Comparison of ENCODE assay signal across 8 cellular contexts in genomic region chr1:19661721-19662228, GRCh38. TPM values are rescaled to one million over a fixed set of nuclear protein-coding genes. Genes with fewer than 3 reads are reported as not detected.
DNase-seq lines count a peak whose midpoint lies in the region; ATAC-seq, FAIRE-seq and TF ChIP-seq lines count a peak whose summit lies in the region.

No MANE protein-coding gene starts in this region.

- H3K36me3 ChIP-seq in SU-DHL-6 (ENCODE audit: low read length) (no peaks in the 10 kb centered on the region), pancreas (no peaks in the 10 kb centered on the region), H7 (replicated peaks; ENCODE audit: control insufficient read depth, insufficient read depth, low read length) (no peaks in the 10 kb centered on the region)

- peaks cover 0 to 4% (median 0%) of the 10 kb centered on the region in 3 donors for H3K4me1 ChIP-seq in pancreas

- H3K79me2 ChIP-seq in SU-DHL-6 (ENCODE audit: insufficient read depth, low read length) = no peaks in the 10 kb centered on the region

- peak; percentile 65 for TF ChIP-seq CTCF in D721Med (IDR thresholded peaks at IDR 0.05; ENCODE audit: insufficient read depth, missing control alignments)
- TF ChIP-seq CTCF in HL-60 (IDR thresholded peaks at IDR 0.05; ENCODE audit: insufficient read depth, low read length) = peak; percentile 1
- TF ChIP-seq CTCF in SU-DHL-6 (IDR thresholded peaks at IDR 0.05; ENCODE audit: insufficient read depth, low read length, poor library complexity, severe bottlenecking) = peak; percentile 53
- TF ChIP-seq CTCF in pancreas (IDR thresholded peaks at IDR 0.05) = peak; percentile 50 to 74 (median 66)

- H3K4me3 ChIP-seq in HL-60 (replicated peaks; ENCODE audit: insufficient read depth, low read length) = no peak overlapping the region
- H3K4me3 ChIP-seq in SU-DHL-6 (ENCODE audit: insufficient read depth, low read length, poor library complexity, severe bottlenecking) = no peak overlapping the region
- no peak overlapping the region for H3K4me3 ChIP-seq in pancreas
- no peak overlapping the region for H3K4me3 ChIP-seq in H7 (ENCODE audit: insufficient read depth, low read depth, low read length)

- H3K4me2 ChIP-seq in SU-DHL-6 (ENCODE audit: low read depth, low read length, poor library complexity, severe bottlenecking) = no peak overlapping the region

- FAIRE-seq in D721Med (lab: Jason Lieb, UNC) (no peak), pancreas (lab: Jason Lieb, UNC) (peak; percentile 56)

- peaks cover 34% of the 10 kb centered on the region for H3K27me3 ChIP-seq in HL-60 (ENCODE audit: insufficient read depth, poor library complexity, severe bottlenecking)
- no peaks in the 10 kb centered on the region for H3K27me3 ChIP-seq in SU-DHL-6 (ENCODE audit: low read length)
- peaks cover 0 to 14% (median 4%) of the 10 kb centered on the region in 4 donors for H3K27me3 ChIP-seq in pancreas
- peaks cover 39% of the 10 kb centered on the region for H3K27me3 ChIP-seq in H7 (ENCODE audit: control insufficient read depth, insufficient read depth, low read length)

- no peaks in the 10 kb centered on the region for H3F3A ChIP-seq in SU-DHL-6 (ENCODE audit: insufficient read depth)

- ATAC-seq in pancreas (peak in 3 of 4 donors; percentile 28 to 44 (median 39)), GM21360 (IDR thresholded peaks at IDR 0.05; ENCODE audit: unreplicated experiment) (no peak), HG02798 (IDR thresholded peaks at IDR 0.05; ENCODE audit: poor library complexity, unreplicated experiment) (no peak)

- H3K9ac ChIP-seq in SU-DHL-6 (ENCODE audit: low read length) = no peak overlapping the region

- H3K9me2 ChIP-seq in SU-DHL-6 (replicated peaks; ENCODE audit: insufficient read depth, low read length) = no peaks in the 10 kb centered on the region

- H3K27ac ChIP-seq in HL-60 (replicated peaks) (no peak overlapping the region), SU-DHL-6 (ENCODE audit: low read depth, low read length) (no peak overlapping the region), pancreas (no peak overlapping the region)

- H4K20me1 ChIP-seq in SU-DHL-6 (ENCODE audit: low read depth, low read length) = no peaks in the 10 kb centered on the region

- no peak for DNase-seq in D721Med (ENCODE audit: insufficient read length, low spot score)
- no peak for DNase-seq in HL-60 (ENCODE audit: low read depth in 1 of 2, low spot score in 1 of 2)
- peak; percentile 6 for DNase-seq in effector CD8-positive, alpha-beta T cell (lab: John Stamatoyannopoulos, UW)
- no peak for DNase-seq in pancreas
- no peak for DNase-seq in H7

- intact Hi-C loops in pancreas (cut with DNase I) = no loop called here

- no peaks in the 10 kb centered on the region for H3K9me3 ChIP-seq in SU-DHL-6 (ENCODE audit: insufficient read depth, low read length)
- H3K9me3 ChIP-seq in pancreas = no peaks in the 10 kb centered on the region

- H2AFZ ChIP-seq in SU-DHL-6 (ENCODE audit: low read depth, low read length, severe bottlenecking) = no peak overlapping the region

- WGBS in pancreas, 2 donors = 6 to 13% methylated on average over 9 of the region's 9 CpGs

RNA-seq across cellular contexts. Expression of gene HTR6, which starts 2.9 kb away (rescaled TPM):
- total RNA-seq in pancreas = not detected
- not detected for polyA plus RNA-seq in pancreas
- total RNA-seq in H7 (2014; rRNA removed; shearing (Covaris generic)) = 0.45 and 1.9 TPM in 2 replicates

RNA-seq across cellular contexts. Expression of gene NBL1, which starts 17.7 kb away (rescaled TPM):
- total RNA-seq in pancreas = 10 to 100 TPM in 4 of 6 donors, 1 to 10 TPM in 2; 5.8 to 45.6 (median 15.1) TPM
- 10 to 100 TPM; 27.7 to 28.2 TPM for polyA plus RNA-seq in pancreas
- 26.9 and 47.4 TPM in 2 replicates for total RNA-seq in H7 (2014; rRNA removed; shearing (Covaris generic))

Comparison
In these comparisons a context has a peak if more than half of its experiments do, and no peak if none do; other contexts are left out.
1. CTCF ChIP-seq: peak in every context shown above with its lines; median percentile 66 in pancreas; 65 in D721Med; 53 in SU-DHL-6; 1 in HL-60.
2. ATAC-seq: peak in pancreas (3 of 4); none in GM21360 (single experiment) and HG02798 (single experiment).